Comparison of ENCODE assay signal across 1 cellular context in genomic region chr5:138095100-138095907, GRCh38.
TF ChIP-seq lines count a peak whose summit lies in the region.

No MANE protein-coding gene starts in this region.

TF ChIP-seq in HepG2, 621 proteins besides CTCF, POLR2A, EP300 and RAD21 (continued from another document):
- TF ChIP-seq, protein P1, sequence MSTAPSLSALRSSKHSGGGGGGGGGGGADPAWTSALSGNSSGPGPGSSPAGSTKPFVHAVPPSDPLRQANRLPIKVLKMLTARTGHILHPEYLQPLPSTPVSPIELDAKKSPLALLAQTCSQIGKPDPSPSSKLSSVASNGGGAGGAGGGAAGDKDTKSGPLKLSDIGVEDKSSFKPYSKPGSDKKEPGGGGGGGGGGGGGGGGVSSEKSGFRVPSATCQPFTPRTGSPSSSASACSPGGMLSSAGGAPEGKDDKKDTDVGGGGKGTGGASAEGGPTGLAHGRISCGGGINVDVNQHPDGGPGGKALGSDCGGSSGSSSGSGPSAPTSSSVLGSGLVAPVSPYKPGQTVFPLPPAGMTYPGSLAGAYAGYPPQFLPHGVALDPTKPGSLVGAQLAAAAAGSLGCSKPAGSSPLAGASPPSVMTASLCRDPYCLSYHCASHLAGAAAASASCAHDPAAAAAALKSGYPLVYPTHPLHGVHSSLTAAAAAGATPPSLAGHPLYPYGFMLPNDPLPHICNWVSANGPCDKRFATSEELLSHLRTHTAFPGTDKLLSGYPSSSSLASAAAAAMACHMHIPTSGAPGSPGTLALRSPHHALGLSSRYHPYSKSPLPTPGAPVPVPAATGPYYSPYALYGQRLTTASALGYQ (CRISPR knock-in tag; IDR thresholded peaks at IDR 0.05) = peak; percentile 47; the same call in 1 of the 2 replicates
- TF ChIP-seq FOXA1 (IDR thresholded peaks at IDR 0.05) = no peak
- peak; percentile 50; the same call in 1 of the 2 replicates for TF ChIP-seq FOXA1 (CRISPR knock-in tag; IDR thresholded peaks at IDR 0.05)
- TF ChIP-seq ETV5 (CRISPR knock-in tag; IDR thresholded peaks at IDR 0.05; ENCODE audit: borderline replicate concordance) = no peak; the same call in 1 of the 2 replicates
- TF ChIP-seq ZNF331 (CRISPR knock-in tag; IDR thresholded peaks at IDR 0.05) = 0 out of 2 replicates have a peak, but pooled peaks have one; percentile 37
- no peak for TF ChIP-seq TRIM22 (IDR thresholded peaks at IDR 0.05)
- no peak for TF ChIP-seq ATF1 (CRISPR knock-in tag; IDR thresholded peaks at IDR 0.05)
- TF ChIP-seq MEIS2 (CRISPR knock-in tag; IDR thresholded peaks at IDR 0.05) = 0 out of 2 replicates have a peak, but pooled peaks have one; percentile 34
- TF ChIP-seq ZNF333 (CRISPR knock-in tag; IDR thresholded peaks at IDR 0.05; ENCODE audit: borderline replicate concordance) = no peak
- peak; percentile 42; the same call in 1 of the 2 replicates for TF ChIP-seq BCL6 (CRISPR knock-in tag; IDR thresholded peaks at IDR 0.05)
- TF ChIP-seq RAD51 (IDR thresholded peaks at IDR 0.05; ENCODE audit: borderline replicate concordance) = no peak
- peak; percentile 54; the same call in 1 of the 2 replicates for TF ChIP-seq SOX13 (IDR thresholded peaks at IDR 0.05)
- TF ChIP-seq SOX13 (CRISPR knock-in tag; conservative IDR thresholded peaks at IDR 0.05 in 1 of 2, IDR thresholded peaks at IDR 0.05 in 1 of 2) = peak in 1 of 2 experiments; percentile 86; a peak in 2 of 4 replicates
- peak; percentile 80; the same call in 1 of the 2 replicates for TF ChIP-seq HMG20B (CRISPR knock-in tag; conservative IDR thresholded peaks at IDR 0.05)
- peak; percentile 75; the same call in 1 of the 2 replicates for TF ChIP-seq NCOA2 (CRISPR knock-in tag; IDR thresholded peaks at IDR 0.05)
- 0 out of 2 replicates have a peak, but pooled peaks have one; percentile 22 for TF ChIP-seq ZFP90 (CRISPR knock-in tag; IDR thresholded peaks at IDR 0.05; ENCODE audit: borderline replicate concordance)
- no peak for TF ChIP-seq ZNF569 (CRISPR knock-in tag; IDR thresholded peaks at IDR 0.05; ENCODE audit: borderline replicate concordance)
- 0 out of 2 replicates have a peak, but pooled peaks have one; percentile 33 for TF ChIP-seq ZFY (CRISPR knock-in tag; IDR thresholded peaks at IDR 0.05)
- TF ChIP-seq NCOR1 (IDR thresholded peaks at IDR 0.05; ENCODE audit: borderline replicate concordance, low read length) = peak; percentile 47; the same call in 1 of the 2 replicates
- TF ChIP-seq NR2F2 (IDR thresholded peaks at IDR 0.05; ENCODE audit: borderline replicate concordance, low read depth) = peak; percentile 95
- peak; percentile 39; the same call in 1 of the 2 replicates for TF ChIP-seq SAP130 (CRISPR knock-in tag; IDR thresholded peaks at IDR 0.05; ENCODE audit: low read depth)
- TF ChIP-seq CREM (IDR thresholded peaks at IDR 0.05) = peak; percentile 76
- no peak for TF ChIP-seq CREM (CRISPR knock-in tag; IDR thresholded peaks at IDR 0.05)
- no peak for TF ChIP-seq ZNF878 (CRISPR knock-in tag; IDR thresholded peaks at IDR 0.05)
- TF ChIP-seq YEATS4 (CRISPR knock-in tag; IDR thresholded peaks at IDR 0.05; ENCODE audit: borderline replicate concordance) = peak; percentile 40; the same call in 1 of the 2 replicates
- TF ChIP-seq RXRB (CRISPR knock-in tag; IDR thresholded peaks at IDR 0.05; ENCODE audit: borderline replicate concordance) = peak; percentile 76
- no peak for TF ChIP-seq MATR3 (CRISPR knock-in tag; IDR thresholded peaks at IDR 0.05)
- TF ChIP-seq HOXA3 (CRISPR knock-in tag; IDR thresholded peaks at IDR 0.05) = 0 out of 2 replicates have a peak, but pooled peaks have one; percentile 30
- peak; percentile 60; the same call in 1 of the 2 replicates for TF ChIP-seq MTA1 (CRISPR knock-in tag; IDR thresholded peaks at IDR 0.05; ENCODE audit: borderline replicate concordance)
- peak; percentile 80 for TF ChIP-seq SALL1 (CRISPR knock-in tag; IDR thresholded peaks at IDR 0.05)
